Comparison of ENCODE assay signal across 8 cellular contexts in genomic region chr19:53394974-53395839, GRCh38. TPM values are rescaled to one million over a fixed set of nuclear protein-coding genes. Genes with fewer than 3 reads are reported as not detected.
DNase-seq lines count a peak whose midpoint lies in the region; ATAC-seq and TF ChIP-seq lines count a peak whose summit lies in the region.

ZNF765 (plus strand) TSS chr19:53395149; CDS start chr19:53398016, 2,867 bp downstream.

- peak; percentile 94 for DNase-seq in NCI-H748 (lab: John Stamatoyannopoulos, UW; ENCODE audit: unreplicated experiment)
- peak; percentile 95 for DNase-seq in activated CD4-positive, alpha-beta T cell treated with anti-CD3 and anti-CD28 coated beads, Interleukin-2, amount 50 U/mL, for 4 hours
- DNase-seq in dorsolateral prefrontal cortex = peak; percentile 85 to 94 (median 90)
- DNase-seq in lower leg skin (ENCODE audit: low spot score in 2 of 2) = peak; percentile 93 to 99
- peak; percentile 95 to 96 for DNase-seq in stimulated activated CD4-positive, alpha-beta T cell treated with anti-CD3 and anti-CD28 coated beads, Interleukin-4, amount 100 ng/mL, for 4 hours

- WGBS in lower leg skin, 2 donors = 0% methylated on average over 55 of the region's 58 CpGs

- intact Hi-C loops in dorsolateral prefrontal cortex (cut with DNase I) (no loop called here), lower leg skin (cut with DNase I; ENCODE audit: low total_unique reads) (no loop called here)

- H3K4me3 ChIP-seq in dorsolateral prefrontal cortex (peak within 1 kb of the TSS; percentile 45 to 90 (median 73)), lower leg skin (ENCODE audit: low read depth, poor library complexity, severe bottlenecking) (peak within 1 kb of the TSS; percentile 52)

- TF ChIP-seq CTCF in C4-2B (conservative IDR thresholded peaks at IDR 0.05) = peak; percentile 59
- TF ChIP-seq CTCF in dorsolateral prefrontal cortex (IDR thresholded peaks at IDR 0.05 in 54 of 56, conservative IDR thresholded peaks at IDR 0.05 in 2 of 56; ENCODE audit: low read depth in 1 of 56, partially characterized antibody in 56 of 56) = peak in 54 of 56 donors; percentile 24 to 71 (median 56)
- TF ChIP-seq CTCF in lower leg skin (IDR thresholded peaks at IDR 0.05) = no peak

- H3K27ac ChIP-seq in C4-2B (peak within 1 kb of the TSS; percentile 79), dorsolateral prefrontal cortex (peak within 1 kb of the TSS in 50 of 59 donors; percentile 6 to 84 (median 71))

- H3K27me3 ChIP-seq in dorsolateral prefrontal cortex = peaks cover 0 to under 1% (median 0%) of the 10 kb centered on the region in 45 donors

- no peak for TF ChIP-seq POLR2A in lower leg skin (IDR thresholded peaks at IDR 0.05)

- ATAC-seq in GM19328 (IDR thresholded peaks at IDR 0.05; ENCODE audit: unreplicated experiment) = peak; percentile 83
- ATAC-seq in HG03558 (IDR thresholded peaks at IDR 0.05; ENCODE audit: extremely low read depth, unreplicated experiment) = peak; percentile 61

RNA-seq across cellular contexts. Expression of gene ZNF765, which starts in this region (rescaled TPM):
- total RNA-seq in dorsolateral prefrontal cortex (10 to 100 TPM in 41 of 120 experiments, 1 to 10 TPM in 79; 4.7 to 15.6 (median 9.3) TPM), lower leg skin (10 to 100 TPM in 1 of 4 donors, 1 to 10 TPM in 3; 8.3 to 11.6 (median 9.1) TPM)

Comparison
In these comparisons a context has a peak if more than half of its experiments do, and no peak if none do; other contexts are left out.
1. Peak in every context shown above with its lines: DNase-seq, ATAC-seq, H3K4me3 ChIP-seq and H3K27ac ChIP-seq.
2. CTCF ChIP-seq: peak in C4-2B (single experiment) and dorsolateral prefrontal cortex (54 of 56); none in lower leg skin (0 of 3).